In genomic region chr13:33283195-33283910, GRCh38 we compare ENCODE assay signal across 12 cellular contexts. TPM values are rescaled to one million over a fixed set of nuclear protein-coding genes. Genes with fewer than 3 reads are reported as not detected.
DNase-seq lines count a peak whose midpoint lies in the region; ATAC-seq and TF ChIP-seq lines count a peak whose summit lies in the region.
"Had no signal": no experiment of that assay in that cellular context is flagged by ENCODE, and none has a peak within 500 bp of the region (broad histone marks: within the 10 kb centered on the region; RNA-seq: fewer than 3 reads in every experiment).

No MANE protein-coding gene starts in this region.

- H3K27ac ChIP-seq in psoas muscle, result peak overlapping the region; percentile 88

- H3K36me3 ChIP-seq in adipocyte (ENCODE audit: control insufficient read depth, insufficient read depth, low read length, severe bottlenecking), result no peaks in the 10 kb centered on the region
- H3K36me3 ChIP-seq in psoas muscle (ENCODE audit: insufficient read depth in 1 of 2, low read depth in 1 of 2), result no peaks in the 10 kb centered on the region

- H3K4me3 ChIP-seq in AG09309 (ENCODE audit: control insufficient read depth, low read depth, low read length), result peak overlapping the region; percentile 85; the same call in 1 of the 2 replicates
- H3K4me3 ChIP-seq in adipocyte (ENCODE audit: low read length), result peak overlapping the region; percentile 99
- H3K4me3 ChIP-seq in fibroblast of villous mesenchyme (ENCODE audit: low read depth, low read length), result peak overlapping the region; percentile 96
- H3K4me3 ChIP-seq in psoas muscle, result peak overlapping the region; percentile 67

- DNase-seq in AG09309 (ENCODE audit: low read depth) (no peak), adipocyte (ENCODE audit: low read depth) (no peak), fibroblast of villous mesenchyme (ENCODE audit: low read depth) (no peak), psoas muscle (no peak), NOMO-1 (lab: John Stamatoyannopoulos, UW; ENCODE audit: unreplicated experiment in 2 of 2) (no peak), OCI-M2 (lab: John Stamatoyannopoulos, UW; ENCODE audit: unreplicated experiment) (no peak), GM20000 (ENCODE audit: low spot score) (no peak)
- DNase-seq: activated gamma-delta T cell, C1 segment of cervical spinal cord, MM.1S, NCI-H748 treated with DMSO at 0.1 percent for 48 hours had no signal

- H3K9me3 ChIP-seq in adipocyte (ENCODE audit: control insufficient read depth, low read length) (no peaks in the 10 kb centered on the region), psoas muscle (no peaks in the 10 kb centered on the region)

- H3K9ac ChIP-seq in adipocyte (ENCODE audit: low read length), result peak overlapping the region; percentile 97

- H3K27me3 ChIP-seq in adipocyte (replicated peaks; ENCODE audit: control insufficient read depth, insufficient read depth, low read length) (no peaks in the 10 kb centered on the region), psoas muscle (ENCODE audit: insufficient read depth in 3 of 3, low read length in 2 of 3) (no peaks in the 10 kb centered on the region)

- peaks cover 61% of the 10 kb centered on the region for H3K4me1 ChIP-seq in adipocyte (ENCODE audit: control insufficient read depth, insufficient read depth, low read length)
- H3K4me1 ChIP-seq in psoas muscle, result peaks cover 53% of the 10 kb centered on the region

- intact Hi-C loops in psoas muscle (cut with DNase I), result loop anchor here in 1 of 2 donors (10.0 kb wide), 1 partner anchor 159 kb away; no protein-coding TSS in a partner anchor

- ATAC-seq in psoas muscle (no peak), HG02571 (IDR thresholded peaks at IDR 0.05; ENCODE audit: unreplicated experiment) (no peak)

- TF ChIP-seq CTCF in AG09309 (IDR thresholded peaks at IDR 0.05; ENCODE audit: control insufficient read depth, insufficient read depth, low read depth, low read length, missing control alignments) (no peak), fibroblast of villous mesenchyme (IDR thresholded peaks at IDR 0.05; ENCODE audit: insufficient read depth, low read depth, low read length) (no peak), psoas muscle (IDR thresholded peaks at IDR 0.05) (no peak), GM20000 (IDR thresholded peaks at IDR 0.05; ENCODE audit: extremely low read depth, missing control alignments) (no peak)

- WGBS in psoas muscle, 3 donors, result 43 to 60% (median 59%) methylated on average over 1 of the region's 1 CpG

RNA-seq across cellular contexts. Expression of gene STARD13, which starts 2.2 kb away (rescaled TPM):
- total RNA-seq in fibroblast of villous mesenchyme (48.0 and 52.2 TPM in 2 replicates), psoas muscle (1 to 10 TPM; 5.2 to 9.2 (median 7.1) TPM)
- 1 to 10 TPM; 2.3 to 6.3 (median 2.6) TPM for polyA plus RNA-seq in psoas muscle
